8 cellular contexts compared by ENCODE assay signal in the genomic region with DNA sequence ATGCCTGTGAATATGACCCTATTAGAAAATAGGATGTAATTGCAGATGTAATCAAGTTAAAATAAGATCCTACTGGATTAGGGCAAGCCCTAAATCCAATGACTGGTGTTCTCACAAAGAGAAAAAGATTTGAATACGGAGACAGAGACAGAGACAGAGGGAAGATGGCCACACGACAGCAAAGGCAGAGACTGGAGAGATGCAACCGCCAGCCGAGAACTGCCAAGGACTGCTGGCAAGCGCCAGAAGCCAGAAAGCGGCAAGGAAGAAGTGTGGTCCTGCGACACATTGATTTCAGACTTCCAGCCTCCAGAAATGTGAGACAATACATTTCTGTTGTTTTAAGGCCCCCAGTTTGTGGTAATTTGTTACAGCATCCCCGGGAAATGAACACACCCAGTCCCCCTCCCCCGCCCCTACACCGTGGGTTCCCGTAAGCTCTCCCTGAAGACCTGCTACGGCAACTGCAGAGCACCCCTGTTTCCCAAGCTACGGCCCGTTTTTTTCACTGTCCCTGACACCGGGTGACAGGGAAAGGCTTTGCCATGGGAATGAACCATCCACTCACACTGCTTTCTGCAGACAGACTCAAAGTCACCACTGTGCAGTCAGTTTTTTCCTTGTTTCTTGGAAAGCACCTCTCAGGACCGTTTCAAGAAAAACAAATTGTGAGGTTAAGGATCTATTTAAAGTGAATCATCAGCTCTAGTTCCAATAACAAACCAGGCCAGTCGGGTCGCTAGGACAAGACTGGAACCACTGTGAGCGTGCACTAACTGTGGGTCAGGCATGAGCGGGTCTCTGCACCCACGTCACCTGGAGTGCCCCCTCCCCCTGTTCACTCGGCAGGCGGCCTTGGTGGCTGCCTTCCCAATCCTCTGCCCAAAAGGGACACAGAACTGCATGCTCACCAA.
A peak's percentile ranks its signal among the peaks of the same experiment; 100 is the strongest.
DNase-seq lines count a peak whose midpoint lies in the region; ATAC-seq, FAIRE-seq and TF ChIP-seq lines count a peak whose summit lies in the region.
"Not testable (repeated sequence)": the region's sequence is repeated elsewhere in the genome, so short reads cannot be mapped to it uniquely, and the experiment has no call there.

No MANE protein-coding gene starts in this region.

- ATAC-seq in GM21381 (IDR thresholded peaks at IDR 0.05; ENCODE audit: unreplicated experiment) = peak; percentile 63
- ATAC-seq in HG02981 (IDR thresholded peaks at IDR 0.05; ENCODE audit: unreplicated experiment) = peak; percentile 74
- peak; percentile 88 for ATAC-seq in GM12878
- peak; percentile 53 for ATAC-seq in Right ventricle myocardium inferior
- peak; percentile 70 for ATAC-seq in thoracic aorta (ENCODE audit: insufficient number of reproducible peaks, low FRiP score, low read depth)

- TF ChIP-seq CTCF in GM12878 (IDR thresholded peaks at IDR 0.05 in 2 of 3, conservative IDR thresholded peaks at IDR 0.05 in 1 of 3; ENCODE audit: control insufficient read depth in 2 of 3, extremely low read depth in 1 of 3, insufficient read depth in 1 of 3, low read depth in 3 of 3, low read length in 3 of 3); nephron (IDR thresholded peaks at IDR 0.05; ENCODE audit: unreplicated experiment in 3 of 3); thoracic aorta (IDR thresholded peaks at IDR 0.05): not testable (repeated sequence)

- not testable (repeated sequence) for BruUV-seq in GM12878 (replicated peaks; lab: Mats Ljungman, UMichigan)

- not testable (repeated sequence) for H3K9me3 Mint-ChIP-seq in nephron

- H2AFZ ChIP-seq in GM12878 (ENCODE audit: control insufficient read depth, low read depth, low read length) = not testable (repeated sequence)

- in situ Hi-C loops in GM12878 (cut with MboI) = not testable (repeated sequence)

- intact Hi-C loops in GM12878 (cut with micrococcal nuclease; ENCODE audit: unreplicated experiment); Right ventricle myocardium inferior (cut with DNase I): not testable (repeated sequence)

- not testable (repeated sequence) for H3K36me3 Mint-ChIP-seq in nephron (ENCODE audit: low read depth)

- peak; percentile 43 for DNase-seq in EL
- DNase-seq in RCC 7860 (ENCODE audit: low spot score) = peak; percentile 92
- peak; percentile 8 for DNase-seq in GM12878 (ENCODE audit: low read depth, low spot score)
- not testable (repeated sequence) for DNase-seq in Right ventricle myocardium inferior (ENCODE audit: missing footprints)
- DNase-seq in thoracic aorta (ENCODE audit: low spot score) = peak; percentile 43

- SMC1A ChIA-PET in GM12878 (lab: Charles Lee; ENCODE audit: uncharacterized antibody, unreplicated experiment) = not testable (repeated sequence)

- TF ChIP-seq RAD21 in GM12878 (IDR thresholded peaks at IDR 0.05; ENCODE audit: insufficient read depth, low read depth, low read length) = not testable (repeated sequence)

- RAD21 ChIA-PET in GM12878 (lab: Charles Lee; ENCODE audit: unreplicated experiment) = not testable (repeated sequence)

- H3K9ac ChIP-seq in GM12878 (ENCODE audit: control insufficient read depth, insufficient read depth, low read length) = not testable (repeated sequence)

- FAIRE-seq in RCC 7860 (lab: Jason Lieb, UNC) = peak; percentile 73
- not testable (repeated sequence) for FAIRE-seq in GM12878 (lab: Jason Lieb, UNC)

- not testable (repeated sequence) for H3K79me2 ChIP-seq in GM12878 (ENCODE audit: control insufficient read depth, insufficient read depth, low read length)

- 37% methylated on average over 13 of the region's 23 CpGs for WGBS in GM12878 (ENCODE audit: insufficient coverage, insufficient replicate concordance, low lambda C conversion rate, missing lambda C conversion rate)

- not testable (repeated sequence) for TF ChIP-seq EP300 in GM12878 (IDR thresholded peaks at IDR 0.05; ENCODE audit: borderline replicate concordance in 1 of 2, control insufficient read depth in 1 of 2, low read depth in 2 of 2, low read length in 2 of 2)

- H3K4me3 Mint-ChIP-seq in nephron = not testable (repeated sequence)

- POLR2A ChIA-PET in GM12878 (lab: Charles Lee) = not testable (repeated sequence)

- H3K4me1 ChIP-seq in GM12878 (ENCODE audit: control insufficient read depth, insufficient read depth, low read length); thoracic aorta (ENCODE audit: control insufficient read depth in 1 of 2, low read depth in 2 of 2): not testable (repeated sequence)

- not testable (repeated sequence) for TF ChIP-seq POLR2A in GM12878 (IDR thresholded peaks at IDR 0.05; ENCODE audit: low read depth, low read length)

- not testable (repeated sequence) for H3K9me3 ChIP-seq in GM12878 (replicated peaks; ENCODE audit: control insufficient read depth, insufficient read depth, low read length); thoracic aorta

- not testable (repeated sequence) for H3K27ac ChIP-seq in GM12878 (ENCODE audit: control insufficient read depth, insufficient read depth)
- peak overlapping the region; percentile 39 to 44 for H3K27ac ChIP-seq in thoracic aorta

- H3K4me2 ChIP-seq in GM12878 (ENCODE audit: control insufficient read depth, insufficient read depth) = peak overlapping the region; percentile 17; the same call in 1 of the 2 replicates

- H4K20me1 ChIP-seq in GM12878 (ENCODE audit: control insufficient read depth, insufficient read depth) = not testable (repeated sequence)

- H3K27ac Mint-ChIP-seq in nephron = peak overlapping the region in 2 of 3 experiments; percentile 44 to 46

- peaks cover 10% of the 10 kb centered on the region for H3K4me1 Mint-ChIP-seq in nephron

- H3K27me3 Mint-ChIP-seq in nephron (ENCODE audit: low read depth) = not testable (repeated sequence)

- H3K27me3 ChIP-seq in GM12878 (replicated peaks in 1 of 2; ENCODE audit: control insufficient read depth in 2 of 2, insufficient read depth in 2 of 2, low read length in 1 of 2); thoracic aorta (replicated peaks; ENCODE audit: insufficient read depth): not testable (repeated sequence)

- H3K36me3 ChIP-seq in GM12878 (ENCODE audit: control insufficient read depth in 2 of 2, insufficient read depth in 2 of 2, low read length in 1 of 2); thoracic aorta: not testable (repeated sequence)

- H3K4me3 ChIP-seq in GM12878 = not testable (repeated sequence)
- H3K4me3 ChIP-seq in thoracic aorta = peak overlapping the region; percentile 57

- CTCF ChIA-PET in GM12878 (lab: Yijun Ruan, JAX) = not testable (repeated sequence)

TF ChIP-seq in GM12878, 131 proteins besides CTCF, POLR2A, EP300 and RAD21:
- TF ChIP-seq BHLHE40 (IDR thresholded peaks at IDR 0.05; ENCODE audit: borderline replicate concordance in 1 of 2, low read depth in 2 of 2, low read length in 1 of 2) (0 out of 4 replicates have a peak, but pooled peaks of 1 of the 2 experiments have one; percentile 18), PAX5 (IDR thresholded peaks at IDR 0.05; ENCODE audit: borderline replicate concordance, low read depth, low read length) (peak; percentile 79)
